Comparison of ENCODE assay signal across 19 cellular contexts in the genomic region with DNA sequence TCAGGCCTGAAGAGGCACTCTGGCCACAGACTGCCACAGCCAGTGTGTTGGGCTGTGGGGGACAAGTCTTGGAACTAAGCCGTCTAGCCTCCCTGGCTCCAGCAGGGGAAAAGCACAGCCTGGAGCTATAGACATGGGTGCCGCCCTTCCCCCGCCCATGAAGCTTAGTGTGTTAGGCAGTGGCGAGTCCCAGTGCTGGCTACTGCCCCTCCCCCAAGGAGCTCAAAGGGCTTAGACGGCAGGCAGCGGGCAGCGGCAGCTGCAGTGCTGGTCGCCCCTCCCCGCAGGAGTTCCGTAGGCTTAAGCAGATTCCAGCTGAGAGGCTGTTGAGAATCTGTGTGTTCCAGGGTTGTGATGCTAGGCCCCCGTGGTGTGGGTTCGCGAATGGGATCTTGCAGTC.
A peak's percentile ranks its signal among the peaks of the same experiment; 100 is the strongest.
DNase-seq lines count a peak whose midpoint lies in the region; ATAC-seq and TF ChIP-seq lines count a peak whose summit lies in the region.
"Had no signal": no experiment of that assay in that cellular context is flagged by ENCODE, and none has a peak within 500 bp of the region (broad histone marks: within the 10 kb centered on the region; RNA-seq: fewer than 3 reads in every experiment).

No MANE protein-coding gene starts in this region.

- H3K27ac ChIP-seq in HUES48 (ENCODE audit: low read depth, low read length) (no peak overlapping the region), iPS DF 6.9 (ENCODE audit: low read length) (no peak overlapping the region)
- H3K27ac ChIP-seq: BLaER1, breast epithelium, heart right ventricle, left ventricle myocardium inferior, parathyroid adenoma, spleen had no signal

- DNase-seq in NCI-H524 treated with DMSO at 0.1 percent for 48 hours (lab: John Stamatoyannopoulos, UW) (peak; percentile 91), iPS DF 6.9 (ENCODE audit: low read depth, low spot score) (peak; percentile 25), progenitor cell of endocrine pancreas (ENCODE audit: low spot score, unreplicated experiment) (peak; percentile 20), ureter (ENCODE audit: low spot score) (no peak), SW 1271 (lab: John Stamatoyannopoulos, UW) (no peak)
- DNase-seq: activated CD4-positive, alpha-beta memory T cell treated with anti-CD3 and anti-CD28 coated beads for 36 hours; activated naive CD8-positive, alpha-beta T cell treated with anti-CD3 and anti-CD28 coated beads, Interleukin-2, amount 50 U/mL, for 24 hours; activated T-cell treated with anti-CD3 and anti-CD28 coated beads, Interleukin-2, amount 50 U/mL, for 48 hours; DMS153; heart right ventricle; left ventricle myocardium inferior; NCI-H2171 treated with DMSO at 0.1 percent for 48 hours; spleen had no signal

- no peaks in the 10 kb centered on the region for H3K36me3 ChIP-seq in HUES48 (ENCODE audit: control insufficient read depth, insufficient read depth, low read length)
- no peaks in the 10 kb centered on the region for H3K36me3 ChIP-seq in iPS DF 6.9 (ENCODE audit: control insufficient read depth, insufficient read depth, low read length)
- H3K36me3 ChIP-seq: BLaER1, breast epithelium, heart right ventricle, left ventricle myocardium inferior, spleen had no signal

- H3K27me3 Mint-ChIP-seq in progenitor cell of endocrine pancreas: peaks cover 8% of the 10 kb centered on the region

- H3K4me3 ChIP-seq in HUES48 (ENCODE audit: low read depth, low read length) (peak overlapping the region; percentile 43; the same call in 1 of the 2 replicates), iPS DF 6.9 (ENCODE audit: low read length) (no peak overlapping the region)
- H3K4me3 ChIP-seq: BLaER1, breast epithelium, heart right ventricle, K562, left ventricle myocardium inferior, spleen had no signal

- H3K4me3 Mint-ChIP-seq in progenitor cell of endocrine pancreas (ENCODE audit: low read depth): peak overlapping the region; percentile 30
- H3K4me3 Mint-ChIP-seq: activated CD4-positive, alpha-beta memory T cell treated with anti-CD3 and anti-CD28 coated beads for 36 hours; activated naive CD8-positive, alpha-beta T cell treated with anti-CD3 and anti-CD28 coated beads, Interleukin-2, amount 50 U/mL, for 24 hours had no signal

- no peaks in the 10 kb centered on the region for H3K27me3 ChIP-seq in HUES48 (ENCODE audit: control insufficient read depth, insufficient read depth, low read length)
- no peaks in the 10 kb centered on the region for H3K27me3 ChIP-seq in iPS DF 6.9 (ENCODE audit: control insufficient read depth, insufficient read depth, low read length)
- H3K27me3 ChIP-seq: BLaER1, breast epithelium had no signal

- TF ChIP-seq CTCF in progenitor cell of endocrine pancreas (IDR thresholded peaks at IDR 0.05; ENCODE audit: unreplicated experiment): no peak

- no peak overlapping the region for H3K9ac ChIP-seq in HUES48 (ENCODE audit: low read depth, low read length)
- H3K9ac ChIP-seq: BLaER1, parathyroid adenoma had no signal

- H3K4me1 Mint-ChIP-seq in progenitor cell of endocrine pancreas (ENCODE audit: low read depth): peaks cover 5% of the 10 kb centered on the region
- H3K4me1 Mint-ChIP-seq: activated naive CD8-positive, alpha-beta T cell treated with anti-CD3 and anti-CD28 coated beads, Interleukin-2, amount 50 U/mL, for 24 hours had no signal

- H3K4me1 ChIP-seq in HUES48 (ENCODE audit: control insufficient read depth, insufficient read depth, low read length) (peaks cover 4% of the 10 kb centered on the region; the same call in 1 of the 2 replicates), iPS DF 6.9 (ENCODE audit: control insufficient read depth, insufficient read depth, low read length) (peaks cover 1% of the 10 kb centered on the region; the same call in 1 of the 2 replicates)
- H3K4me1 ChIP-seq: BLaER1, breast epithelium, heart right ventricle, left ventricle myocardium inferior, parathyroid adenoma, spleen had no signal

- ATAC-seq in HG03571 (IDR thresholded peaks at IDR 0.05; ENCODE audit: unreplicated experiment): no peak
- ATAC-seq: activated naive CD8-positive, alpha-beta T cell treated with anti-CD3 and anti-CD28 coated beads, Interleukin-2, amount 50 U/mL, for 24 hours; heart right ventricle; K562 had no signal

- WGBS in iPS DF 6.9 (ENCODE audit: insufficient coverage, insufficient read length): no CpG with 5 or more reads among the region's 13 CpGs

- H3K9me3 ChIP-seq in HUES48 (ENCODE audit: control insufficient read depth, insufficient read depth, low read length) (no peaks in the 10 kb centered on the region), iPS DF 6.9 (ENCODE audit: control insufficient read depth, insufficient read depth, low read length) (no peaks in the 10 kb centered on the region)

- H3K9me3 Mint-ChIP-seq in progenitor cell of endocrine pancreas (ENCODE audit: low read depth): peaks cover 22% of the 10 kb centered on the region

- H3K27ac Mint-ChIP-seq in progenitor cell of endocrine pancreas: no peak overlapping the region
- H3K27ac Mint-ChIP-seq: activated CD4-positive, alpha-beta memory T cell treated with anti-CD3 and anti-CD28 coated beads for 36 hours; activated naive CD8-positive, alpha-beta T cell treated with anti-CD3 and anti-CD28 coated beads, Interleukin-2, amount 50 U/mL, for 24 hours had no signal

- H3K36me3 Mint-ChIP-seq in progenitor cell of endocrine pancreas (ENCODE audit: insufficient read depth): peaks cover 2% of the 10 kb centered on the region
- H3K36me3 Mint-ChIP-seq: activated CD4-positive, alpha-beta memory T cell treated with anti-CD3 and anti-CD28 coated beads for 36 hours had no signal

Comparison
In these comparisons a context has a peak if more than half of its experiments do, and no peak if none do; other contexts are left out.
1. DNase-seq: peak in NCI-H524 treated with DMSO at 0.1 percent for 48 hours (single experiment), iPS DF 6.9 (single experiment) and progenitor cell of endocrine pancreas (single experiment); none in ureter (single experiment) and SW 1271 (0 of 2).